8 cellular contexts compared by ENCODE assay signal in the genomic region with DNA sequence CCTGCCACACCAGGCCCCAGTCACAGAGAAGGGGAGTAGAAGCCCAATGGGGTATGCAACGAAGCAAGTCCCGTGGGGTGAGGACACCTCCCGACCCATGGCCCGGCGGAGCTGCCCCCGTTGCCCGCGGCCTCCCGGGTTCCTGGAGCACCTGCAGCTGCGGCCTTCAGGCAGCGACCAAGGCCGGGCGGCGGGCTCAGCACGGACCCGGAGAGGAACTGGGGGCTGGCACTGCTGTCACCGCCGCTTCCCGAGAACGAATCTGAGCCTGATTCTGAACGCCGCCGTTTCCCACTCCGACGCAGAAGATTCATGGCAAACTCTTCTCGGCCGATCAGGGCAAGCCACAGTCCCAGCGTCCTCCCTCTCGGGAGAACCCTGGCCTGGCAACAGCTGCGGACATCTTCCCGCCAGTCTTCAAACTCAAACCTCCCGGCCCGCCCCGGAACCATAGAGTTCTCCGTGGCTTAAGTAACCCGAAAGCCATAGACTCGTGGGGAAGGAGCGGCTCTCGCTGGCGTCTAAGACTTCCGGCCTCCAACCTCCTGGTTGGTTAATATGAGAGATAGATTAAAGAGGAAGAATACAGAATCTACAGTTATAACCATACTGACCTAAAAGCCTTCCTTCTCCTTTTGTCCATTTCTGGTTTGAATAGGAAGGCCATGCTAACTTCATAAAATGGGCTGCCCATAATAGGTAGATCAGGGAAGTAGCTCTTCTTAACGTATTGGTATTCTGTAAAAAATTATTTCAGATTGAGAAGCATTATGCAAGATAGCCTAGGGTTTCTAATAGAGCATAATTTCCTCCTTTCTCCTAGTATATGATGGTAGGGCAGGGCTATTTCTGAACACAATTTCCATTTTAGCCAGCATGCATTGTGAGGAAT. TPM values are rescaled to one million over a fixed set of nuclear protein-coding genes. Genes with fewer than 3 reads are reported as not detected.
DNase-seq lines count a peak whose midpoint lies in the region; ATAC-seq lines count a peak whose summit lies in the region.

POLQ (minus strand) TSS at position 425 of the 892 bp plus-strand sequence; CDS start at position 314, 111 bp downstream.

- H3K27ac Mint-ChIP-seq in CD8-positive, alpha-beta memory T cell = peak within 1 kb of the TSS; percentile 80 to 92 (median 90)

- no peaks in the 10 kb centered on the region for H3K27me3 Mint-ChIP-seq in CD8-positive, alpha-beta memory T cell

- no peaks in the 10 kb centered on the region for H3K4me1 ChIP-seq in CD8-positive, alpha-beta memory T cell (ENCODE audit: insufficient read depth, low read length)
- H3K4me1 ChIP-seq in effector memory CD4-positive, alpha-beta T cell (ENCODE audit: control insufficient read depth, insufficient read depth, low read length, poor library complexity, severe bottlenecking) = peaks cover 6% of the 10 kb centered on the region

- peaks cover 14 to 18% (median 15%) of the 10 kb centered on the region in 3 donors for H3K4me1 Mint-ChIP-seq in CD8-positive, alpha-beta memory T cell

- peak within 1 kb of the TSS; percentile 78 for H3K4me3 ChIP-seq in CD8-positive, alpha-beta memory T cell (ENCODE audit: low read length)
- H3K4me3 ChIP-seq in effector memory CD4-positive, alpha-beta T cell (ENCODE audit: insufficient read depth, low read depth, low read length, poor library complexity, severe bottlenecking) = peak within 1 kb of the TSS; percentile 73

- POLR2A ChIA-PET in CD8-positive, alpha-beta memory T cell (lab: Charles Lee) = interaction anchor here (0.6 to 1.6 kb wide), 4 partner anchors 12 to 1656 kb away, joined by 3 to 6 read pairs (median 4); partner anchors contain the start of genes FAM162A and SEC22A

- no peaks in the 10 kb centered on the region for H3K36me3 ChIP-seq in CD8-positive, alpha-beta memory T cell (ENCODE audit: insufficient read depth, low read length)
- no peaks in the 10 kb centered on the region for H3K36me3 ChIP-seq in effector memory CD4-positive, alpha-beta T cell (ENCODE audit: control insufficient read depth, insufficient read depth, low read length)

- H3K9me3 ChIP-seq in CD8-positive, alpha-beta memory T cell (ENCODE audit: low read length) = no peaks in the 10 kb centered on the region
- no peaks in the 10 kb centered on the region for H3K9me3 ChIP-seq in effector memory CD4-positive, alpha-beta T cell (ENCODE audit: control insufficient read depth, low read length)

- H3K36me3 Mint-ChIP-seq in CD8-positive, alpha-beta memory T cell = peaks cover 0 to 4% (median 0%) of the 10 kb centered on the region in 3 donors

- peak within 1 kb of the TSS; percentile 83 to 95 (median 90) for H3K4me3 Mint-ChIP-seq in CD8-positive, alpha-beta memory T cell

- no peaks in the 10 kb centered on the region for H3K9me3 Mint-ChIP-seq in CD8-positive, alpha-beta memory T cell

- CTCF ChIA-PET in CD8-positive, alpha-beta memory T cell (lab: Charles Lee) = interaction anchor here (0.7 to 2.0 kb wide), 7 partner anchors 28 to 1999 kb away, joined by 3 to 14 read pairs (median 4); partner anchors contain the start of genes FAM162A, HCLS1, MIX23 and SEMA5B

- peak; percentile 74 to 91 (median 83) for DNase-seq in CD8-positive, alpha-beta memory T cell
- DNase-seq in HS-5 (ENCODE audit: low read depth) = peak; percentile 72
- DNase-seq in NK-92 treated with Interleukin-12 subunit alpha and Interleukin-12 subunit beta, amount 100 ng/mL, for 24 hours (lab: John Stamatoyannopoulos, UW) = peak; percentile 81
- peak; percentile 91 for DNase-seq in activated CD8-positive, alpha-beta memory T cell treated with anti-CD3 and anti-CD28 coated beads for 24 hours
- peak; percentile 72 to 78 (median 75) for DNase-seq in effector memory CD4-positive, alpha-beta T cell
- peak; percentile 98 for DNase-seq in medulla oblongata (ENCODE audit: extremely low spot score)
- peak; percentile 78 for DNase-seq in stimulated activated CD8-positive, alpha-beta memory T cell treated with anti-CD3 and anti-CD28 coated beads, Interleukin-12 subunit alpha, Interleukin-12 subunit beta, amount 100 ng/mL, for 1 hour (ENCODE audit: low read depth)

- no peaks in the 10 kb centered on the region for H3K27me3 ChIP-seq in CD8-positive, alpha-beta memory T cell (ENCODE audit: insufficient read depth, low read length, poor library complexity, severe bottlenecking)
- H3K27me3 ChIP-seq in effector memory CD4-positive, alpha-beta T cell (replicated peaks; ENCODE audit: control insufficient read depth, insufficient read depth, low read length, poor library complexity, severe bottlenecking) = no peaks in the 10 kb centered on the region

- ATAC-seq in GM19468 (IDR thresholded peaks at IDR 0.05; ENCODE audit: extremely low read depth, unreplicated experiment) = peak; percentile 58

- H3K27ac ChIP-seq in CD8-positive, alpha-beta memory T cell (ENCODE audit: low read depth, low read length) = peak within 1 kb of the TSS; percentile 69
- peak within 1 kb of the TSS; percentile 48 for H3K27ac ChIP-seq in effector memory CD4-positive, alpha-beta T cell (ENCODE audit: insufficient read depth, low read length, poor library complexity, severe bottlenecking)

RNA-seq across cellular contexts. Expression of gene POLQ, which starts in this region (rescaled TPM):
- 10 to 100 TPM; 12.4 TPM for total RNA-seq in CD8-positive, alpha-beta memory T cell
- polyA plus RNA-seq in CD8-positive, alpha-beta memory T cell = 0.05 TPM

Comparison
In these comparisons a context has a peak if more than half of its experiments do, and no peak if none do; other contexts are left out.
1. Peak in every context shown above with its lines: DNase-seq, ATAC-seq, H3K4me3 ChIP-seq and H3K27ac ChIP-seq.